Comparison of ENCODE assay signal across 22 cellular contexts in genomic region chr19:47539747-47540311, GRCh38. TPM values are rescaled to one million over a fixed set of nuclear protein-coding genes. Genes with fewer than 3 reads are reported as not detected.
DNase-seq lines count a peak whose midpoint lies in the region; ATAC-seq, FAIRE-seq and TF ChIP-seq lines count a peak whose summit lies in the region.
"Had no signal": no experiment of that assay in that cellular context is flagged by ENCODE, and none has a peak within 500 bp of the region (broad histone marks: within the 10 kb centered on the region; RNA-seq: fewer than 3 reads in every experiment).

No MANE protein-coding gene starts in this region.

- TF ChIP-seq EP300 in SK-N-SH (IDR thresholded peaks at IDR 0.05; ENCODE audit: borderline replicate concordance in 1 of 2, low read depth in 1 of 2, low read length in 1 of 2), result no peak

- H3K27me3 Mint-ChIP-seq in T-helper 17 cell, result no peaks in the 10 kb centered on the region

- H3K4me2 ChIP-seq in SK-N-SH, result no peak overlapping the region

- no peaks in the 10 kb centered on the region for H3K36me3 ChIP-seq in SK-N-SH (replicated peaks in 1 of 2; ENCODE audit: control insufficient read depth in 1 of 2, insufficient read depth in 2 of 2, low read length in 1 of 2)
- H3K36me3 ChIP-seq: heart left ventricle had no signal

- H3K4me3 ChIP-seq in SK-N-SH (ENCODE audit: low read depth in 2 of 2, low read length in 1 of 2), result no peak overlapping the region
- H3K4me3 ChIP-seq: heart left ventricle, lung, psoas muscle had no signal

- H3K9me3 ChIP-seq in SK-N-SH (no peaks in the 10 kb centered on the region), T-helper 17 cell (ENCODE audit: control insufficient read depth, low read length, poor library complexity, severe bottlenecking) (no peaks in the 10 kb centered on the region)
- H3K9me3 ChIP-seq: heart left ventricle, psoas muscle had no signal

- no peak overlapping the region for H3K4me3 Mint-ChIP-seq in T-helper 17 cell
- H3K4me3 Mint-ChIP-seq: B cell, nephron had no signal

- TF ChIP-seq RAD21 in SK-N-SH (IDR thresholded peaks at IDR 0.05; ENCODE audit: low read length), result no peak; the same call in 1 of the 2 replicates

- CTCF ChIA-PET in SK-N-SH (lab: Yijun Ruan, JAX), result interaction anchor here (1.1 to 1.5 kb wide), 3 partner anchors 56 to 158 kb away, joined by 4 to 6 read pairs (median 4); partner anchors contain the start of gene KPTN

- H3K9ac ChIP-seq in SK-N-SH, result no peak overlapping the region

- no peaks in the 10 kb centered on the region for H4K20me1 ChIP-seq in SK-N-SH (ENCODE audit: insufficient read depth)

- H3K4me1 ChIP-seq in SK-N-SH (ENCODE audit: control insufficient read depth in 1 of 2, insufficient read depth in 2 of 2, low read depth in 1 of 2, low read length in 1 of 2), result peaks cover 0 to 14% of the 10 kb centered on the region in 2 experiments; a peak in 1 of 4 replicates
- H3K4me1 ChIP-seq: psoas muscle had no signal

- H3F3A ChIP-seq in SK-N-SH (replicated peaks; ENCODE audit: insufficient read depth), result no peaks in the 10 kb centered on the region

- H3K9me2 ChIP-seq in SK-N-SH, result no peaks in the 10 kb centered on the region

- POLR2A ChIA-PET in SK-N-SH (lab: Yijun Ruan, JAX), result no interaction called here

- ATAC-seq in SK-N-SH treated with all-trans-retinoic acid at 6 μM for 48 hours (no peak), T-helper 17 cell (no peak), left lobe of liver (peak; percentile 40), GM19035 (IDR thresholded peaks at IDR 0.05; ENCODE audit: unreplicated experiment) (no peak)
- ATAC-seq: heart left ventricle, psoas muscle had no signal

- peaks cover 2% of the 10 kb centered on the region for H3K36me3 Mint-ChIP-seq in T-helper 17 cell (ENCODE audit: low read depth)

- no peak for TF ChIP-seq CTCF in SK-N-SH (IDR thresholded peaks at IDR 0.05)

- WGBS in SK-N-SH (ENCODE audit: low lambda C conversion rate), result 71% methylated on average over 11 of the region's 12 CpGs

- no peak overlapping the region for H3K27ac ChIP-seq in SK-N-SH (ENCODE audit: low read depth in 2 of 2, low read length in 1 of 2)
- H3K27ac ChIP-seq: 22Rv1, psoas muscle had no signal

- peaks cover 3% of the 10 kb centered on the region for H3K4me1 Mint-ChIP-seq in T-helper 17 cell
- H3K4me1 Mint-ChIP-seq: nephron had no signal

- no peak overlapping the region for H2AFZ ChIP-seq in SK-N-SH (ENCODE audit: low read depth)

- FAIRE-seq in frontal cortex (lab: Jason Lieb, UNC), result no peak
- FAIRE-seq: D721Med had no signal

- peak overlapping the region; percentile 86 for H3K27ac Mint-ChIP-seq in T-helper 17 cell
- H3K27ac Mint-ChIP-seq: B cell had no signal

- DNase-seq in SK-N-SH (peak; percentile 64), T-helper 17 cell (no peak), left lobe of liver (ENCODE audit: low spot score) (no peak), frontal cortex (ENCODE audit: low spot score in 2 of 2) (no peak), ureter (ENCODE audit: low spot score) (no peak)
- DNase-seq in stimulated activated CD8-positive, alpha-beta memory T cell treated with anti-CD3 and anti-CD28 coated beads, Interleukin-7, amount 100 ng/mL, for 1 hour (ENCODE audit: low read depth in 2 of 2), result peak; percentile 15 to 17
- DNase-seq: activated naive CD4-positive, alpha-beta T cell; anterior cingulate cortex; heart left ventricle; NCI-H1092; NCI-H2081 treated with DMSO at 0.1 percent for 48 hours; NCI-H510A; psoas muscle; stimulated activated CD4-positive, alpha-beta T cell treated with anti-CD3 and anti-CD28 coated beads, Interleukin-12 subunit alpha, Interleukin-12 subunit beta, amount 100 ng/mL, for 4 hours had no signal

- no peaks in the 10 kb centered on the region for H3K79me2 ChIP-seq in SK-N-SH (ENCODE audit: insufficient read depth)

- H3K27me3 ChIP-seq in SK-N-SH (ENCODE audit: insufficient read depth), result no peaks in the 10 kb centered on the region

TF ChIP-seq in SK-N-SH, 30 proteins besides CTCF, POLR2A, EP300 and RAD21 (continues in another document):
- TF ChIP-seq MAX (IDR thresholded peaks at IDR 0.05; ENCODE audit: low read depth) (no peak), SMC3 (IDR thresholded peaks at IDR 0.05; ENCODE audit: low read depth, low read length) (no peak), SIN3A (IDR thresholded peaks at IDR 0.05; ENCODE audit: borderline replicate concordance, low read depth, low read length) (no peak), EZH2phosphoT487 (IDR thresholded peaks at IDR 0.05; ENCODE audit: borderline replicate concordance, low read depth) (no peak), NRF1 (IDR thresholded peaks at IDR 0.05; ENCODE audit: low read depth, low read length) (no peak), MXI1 (IDR thresholded peaks at IDR 0.05; ENCODE audit: low read depth, low read length) (no peak), TEAD4 (IDR thresholded peaks at IDR 0.05; ENCODE audit: borderline replicate concordance, insufficient read depth) (no peak), RCOR1 (IDR thresholded peaks at IDR 0.05; ENCODE audit: low read length) (no peak)

TF ChIP-seq in SK-N-SH treated with all-trans-retinoic acid at 6 μM for 48 hours, 23 proteins besides CTCF, POLR2A, EP300 and RAD21 (continues in another document):
- TF ChIP-seq BACH2 (CRISPR knock-in tag; IDR thresholded peaks at IDR 0.05; ENCODE audit: borderline replicate concordance) (no peak), CSRNP3 (CRISPR knock-in tag; IDR thresholded peaks at IDR 0.05) (no peak), ESRRG (CRISPR knock-in tag; IDR thresholded peaks at IDR 0.05) (no peak), ZC3H10 (CRISPR knock-in tag; IDR thresholded peaks at IDR 0.05) (no peak), CSDC2 (CRISPR knock-in tag; IDR thresholded peaks at IDR 0.05) (no peak), ZFP3 (CRISPR knock-in tag; IDR thresholded peaks at IDR 0.05) (no peak), PPARA (CRISPR knock-in tag; IDR thresholded peaks at IDR 0.05; ENCODE audit: borderline replicate concordance) (no peak), PATZ1 (CRISPR knock-in tag; IDR thresholded peaks at IDR 0.05; ENCODE audit: borderline replicate concordance) (no peak), ZNF70 (CRISPR knock-in tag; IDR thresholded peaks at IDR 0.05) (no peak), SNAI2 (CRISPR knock-in tag; IDR thresholded peaks at IDR 0.05) (no peak), RARB (CRISPR knock-in tag; IDR thresholded peaks at IDR 0.05) (no peak), ARNTL (CRISPR knock-in tag; IDR thresholded peaks at IDR 0.05; ENCODE audit: borderline replicate concordance, low read depth) (no peak)

RNA-seq across cellular contexts. Expression of gene NAPA, which starts 25.0 kb away (rescaled TPM):
- 80.0 and 84.1 TPM in 2 replicates for polyA plus RNA-seq in SK-N-SH (2012; rRNA removed)
- polyA plus RNA-seq in SK-N-SH (2012; cell fraction: cytosol; rRNA removed), result 52.6 and 63.9 TPM in 2 replicates
- 84.9 and 99.7 TPM in 2 replicates for polyA plus RNA-seq in SK-N-SH (2012; cell fraction: nucleus; rRNA removed)
- total RNA-seq in T-helper 17 cell (100 to 1,000 TPM; 124 to 133 TPM), left lobe of liver (96.3 TPM), frontal cortex (43.2 TPM), ureter (158 TPM)

RNA-seq across cellular contexts. Expression of gene ZNF541, which starts 33.1 kb away (rescaled TPM):
- polyA plus RNA-seq in SK-N-SH (2012; rRNA removed), result 0.08 TPM in 2 replicates
- polyA plus RNA-seq in SK-N-SH (2012; cell fraction: cytosol; rRNA removed), result 0.05 and 0.10 TPM in 2 replicates
- 0.20 and 0.36 TPM in 2 replicates for polyA plus RNA-seq in SK-N-SH (2012; cell fraction: nucleus; rRNA removed)
- total RNA-seq in T-helper 17 cell (under 1 TPM; 0.65 to 0.99 TPM), left lobe of liver (0.08 TPM), frontal cortex (under 0.01 TPM), ureter (0.70 TPM)
- total RNA-seq: B cell, chondrocyte had no signal

RNA-seq across cellular contexts. Expression of gene KPTN, which starts 55.8 kb away (rescaled TPM):
- polyA plus RNA-seq in SK-N-SH (2012; rRNA removed), result 15.8 and 17.7 TPM in 2 replicates
- polyA plus RNA-seq in SK-N-SH (2012; cell fraction: cytosol; rRNA removed), result 6.3 and 8.9 TPM in 2 replicates
- polyA plus RNA-seq in SK-N-SH (2012; cell fraction: nucleus; rRNA removed), result 64.6 and 79.2 TPM in 2 replicates
- total RNA-seq in T-helper 17 cell, result 1 to 10 TPM; 3.5 to 6.3 TPM
- total RNA-seq in left lobe of liver, result 6.6 TPM
- total RNA-seq in frontal cortex, result 7.3 TPM
- total RNA-seq in ureter, result 13.9 TPM

Comparison
In these comparisons a context has a peak if more than half of its experiments do, and no peak if none do; other contexts are left out.
1. DNase-seq: peak in SK-N-SH (single experiment) and stimulated activated CD8-positive, alpha-beta memory T cell treated with anti-CD3 and anti-CD28 coated beads, Interleukin-7, amount 100 ng/mL, for 1 hour (2 of 2); none in T-helper 17 cell (0 of 3), left lobe of liver (single experiment), frontal cortex (0 of 2) and ureter (single experiment).